ENCODE assay signal across 1 cellular context in genomic region chr2:158045362-158045761, GRCh38.
TF ChIP-seq lines count a peak whose summit lies in the region.

No MANE protein-coding gene starts in this region.

TF ChIP-seq in SK-N-SH, 30 proteins besides CTCF, POLR2A, EP300 and RAD21 (continued from another document):
- TF ChIP-seq YY1 (IDR thresholded peaks at IDR 0.05; ENCODE audit: low read depth) (no peak), FOXM1 (IDR thresholded peaks at IDR 0.05; ENCODE audit: low read depth) (no peak), SIN3A (IDR thresholded peaks at IDR 0.05; ENCODE audit: borderline replicate concordance, low read depth, low read length) (no peak), USF2 (IDR thresholded peaks at IDR 0.05; ENCODE audit: borderline replicate concordance, low read depth, low read length) (no peak), SMC3 (IDR thresholded peaks at IDR 0.05; ENCODE audit: low read depth, low read length) (no peak), FOSL2 (IDR thresholded peaks at IDR 0.05; ENCODE audit: borderline replicate concordance, low read depth) (no peak), GATA2 (CRISPR knock-in tag; IDR thresholded peaks at IDR 0.05) (no peak), MAX (IDR thresholded peaks at IDR 0.05; ENCODE audit: low read depth) (no peak), NFIC (IDR thresholded peaks at IDR 0.05; ENCODE audit: borderline replicate concordance) (no peak), MXI1 (IDR thresholded peaks at IDR 0.05; ENCODE audit: low read depth, low read length) (no peak), RCOR1 (IDR thresholded peaks at IDR 0.05; ENCODE audit: low read length) (no peak)
